1 cellular context compared by ENCODE assay signal in genomic region chr6:157531169-157531985, GRCh38.
TF ChIP-seq lines count a peak whose summit lies in the region.

No MANE protein-coding gene starts in this region.

TF ChIP-seq in HepG2, 621 proteins besides CTCF, POLR2A, EP300 and RAD21 (continued from another document and continues in another):
- TF ChIP-seq DMTF1 (CRISPR knock-in tag; IDR thresholded peaks at IDR 0.05) (peak; percentile 96), HOXA7 (CRISPR knock-in tag; IDR thresholded peaks at IDR 0.05) (peak; percentile 98), ZBTB26 (CRISPR knock-in tag; IDR thresholded peaks at IDR 0.05; ENCODE audit: borderline replicate concordance) (peak; percentile 88), HIVEP1 (CRISPR knock-in tag; IDR thresholded peaks at IDR 0.05) (peak; percentile 98), AKNA (CRISPR knock-in tag; IDR thresholded peaks at IDR 0.05; ENCODE audit: borderline replicate concordance) (no peak), ZNF512 (CRISPR knock-in tag; IDR thresholded peaks at IDR 0.05) (0 out of 2 replicates have a peak, but pooled peaks have one; percentile 5), ZNF7 (CRISPR knock-in tag; IDR thresholded peaks at IDR 0.05) (no peak), MTA1 (CRISPR knock-in tag; IDR thresholded peaks at IDR 0.05; ENCODE audit: borderline replicate concordance) (peak; percentile 100), DMAP1 (CRISPR knock-in tag; IDR thresholded peaks at IDR 0.05) (peak; percentile 99), ZNF143 (CRISPR knock-in tag; IDR thresholded peaks at IDR 0.05) (peak; percentile 68), ZNF501 (CRISPR knock-in tag; IDR thresholded peaks at IDR 0.05) (peak; percentile 98), FOXM1 (CRISPR knock-in tag; IDR thresholded peaks at IDR 0.05) (no peak), SMARCE1 (IDR thresholded peaks at IDR 0.05; ENCODE audit: borderline replicate concordance) (no peak), CHD2 (IDR thresholded peaks at IDR 0.05; ENCODE audit: low read depth, low read length) (peak; percentile 60), FOXP4 (CRISPR knock-in tag; IDR thresholded peaks at IDR 0.05) (peak; percentile 99), REST (IDR thresholded peaks at IDR 0.05; ENCODE audit: borderline replicate concordance in 1 of 2, low read depth in 1 of 2, low read length in 2 of 2) (peak in 1 of 2 experiments; percentile 71; a peak in 2 of 4 replicates), PHF5A (CRISPR knock-in tag; IDR thresholded peaks at IDR 0.05; ENCODE audit: low read depth, unreplicated experiment) (peak; percentile 93), NONO (IDR thresholded peaks at IDR 0.05) (no peak), NONO (CRISPR knock-in tag; conservative IDR thresholded peaks at IDR 0.05) (peak; percentile 93), ZFP36L2 (CRISPR knock-in tag; IDR thresholded peaks at IDR 0.05) (no peak; the same call in 1 of the 2 replicates), ZNF782 (CRISPR knock-in tag; IDR thresholded peaks at IDR 0.05; ENCODE audit: borderline replicate concordance) (peak; percentile 96), REPIN1 (CRISPR knock-in tag; IDR thresholded peaks at IDR 0.05; ENCODE audit: borderline replicate concordance, low read depth) (peak; percentile 99), AHR (CRISPR knock-in tag; IDR thresholded peaks at IDR 0.05) (peak; percentile 96), KLF16 (CRISPR knock-in tag; IDR thresholded peaks at IDR 0.05) (peak in 1 of 2 experiments; percentile 98; a peak in 2 of 4 replicates), MTF1 (CRISPR knock-in tag; IDR thresholded peaks at IDR 0.05) (peak; percentile 67; the same call in 1 of the 2 replicates), DZIP1 (CRISPR knock-in tag; IDR thresholded peaks at IDR 0.05) (peak; percentile 89), SETDB1 (CRISPR knock-in tag; IDR thresholded peaks at IDR 0.05; ENCODE audit: borderline replicate concordance) (peak; percentile 79; the same call in 1 of the 2 replicates), ZNF670 (CRISPR knock-in tag; IDR thresholded peaks at IDR 0.05; ENCODE audit: borderline replicate concordance) (peak; percentile 88; the same call in 1 of the 2 replicates), ZMAT3 (CRISPR knock-in tag; conservative IDR thresholded peaks at IDR 0.05) (peak; percentile 98), FOXO4 (CRISPR knock-in tag; conservative IDR thresholded peaks at IDR 0.05) (no peak), NCOA1 (CRISPR knock-in tag; IDR thresholded peaks at IDR 0.05) (peak; percentile 99; the same call in 1 of the 2 replicates), ZFP41 (CRISPR knock-in tag; IDR thresholded peaks at IDR 0.05; ENCODE audit: borderline replicate concordance) (peak; percentile 76; the same call in 1 of the 2 replicates), ZFP91 (CRISPR knock-in tag; IDR thresholded peaks at IDR 0.05; ENCODE audit: borderline replicate concordance) (peak; percentile 97), POGZ (CRISPR knock-in tag; IDR thresholded peaks at IDR 0.05) (peak; percentile 98)
